Comparison of ENCODE assay signal across 17 cellular contexts in the genomic region with DNA sequence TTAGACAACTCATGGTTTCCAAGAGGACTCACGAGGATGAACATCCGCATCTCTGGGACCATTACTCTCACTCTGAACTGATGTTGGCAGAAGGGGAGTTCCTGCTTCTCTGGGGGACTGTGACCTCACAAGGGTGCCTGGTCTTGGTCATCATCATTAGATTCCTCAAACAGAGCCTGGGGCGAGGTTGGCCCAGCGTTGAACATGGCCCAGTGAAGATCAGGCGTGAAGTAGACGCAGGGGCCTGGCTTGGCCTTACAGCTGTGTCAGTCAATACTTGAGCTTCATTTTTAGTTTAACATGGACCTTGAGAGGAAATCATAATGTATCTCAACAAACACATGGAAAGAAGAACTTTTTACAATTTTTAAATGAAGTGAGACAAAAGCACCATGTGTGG.
DNase-seq lines count a peak whose midpoint lies in the region; ATAC-seq and TF ChIP-seq lines count a peak whose summit lies in the region.
"Had no signal": no experiment of that assay in that cellular context is flagged by ENCODE, and none has a peak within 500 bp of the region (broad histone marks: within the 10 kb centered on the region; RNA-seq: fewer than 3 reads in every experiment).

No MANE protein-coding gene starts in this region.

- no peaks in the 10 kb centered on the region for H3K4me1 Mint-ChIP-seq in activated CD8-positive, alpha-beta memory T cell treated with anti-CD3 and anti-CD28 coated beads, Interleukin-2, amount 10 ng/mL, durations not matched to agents 7 days and 5 days
- H3K4me1 Mint-ChIP-seq: IgD-negative memory B cell had no signal

- no peak for TF ChIP-seq CTCF in tibial artery (IDR thresholded peaks at IDR 0.05)

- no peaks in the 10 kb centered on the region for H3K36me3 ChIP-seq in tibial artery

- no peak overlapping the region for H3K4me3 Mint-ChIP-seq in activated CD8-positive, alpha-beta memory T cell treated with anti-CD3 and anti-CD28 coated beads, Interleukin-2, amount 10 ng/mL, durations not matched to agents 7 days and 5 days
- H3K4me3 Mint-ChIP-seq: IgD-negative memory B cell had no signal

- intact Hi-C loops in tibial artery (cut with DNase I; ENCODE audit: low total_unique reads), result no loop called here

- H3K9me3 Mint-ChIP-seq in activated CD8-positive, alpha-beta memory T cell treated with anti-CD3 and anti-CD28 coated beads, Interleukin-2, amount 10 ng/mL, durations not matched to agents 7 days and 5 days (ENCODE audit: low read depth), result no peaks in the 10 kb centered on the region

- CTCF ChIA-PET in activated CD8-positive, alpha-beta memory T cell treated with anti-CD3 and anti-CD28 coated beads, Interleukin-2, amount 10 ng/mL, durations not matched to agents 7 days and 5 days (lab: Charles Lee), result no interaction called here

- no peak for ATAC-seq in activated CD8-positive, alpha-beta memory T cell treated with anti-CD3 and anti-CD28 coated beads, Interleukin-2, amount 10 ng/mL, durations not matched to agents 7 days and 5 days
- ATAC-seq in GM21576 (IDR thresholded peaks at IDR 0.05; ENCODE audit: unreplicated experiment) (no peak), GM21528 (IDR thresholded peaks at IDR 0.05; ENCODE audit: low FRiP score, unreplicated experiment) (no peak)
- ATAC-seq: PC-3 had no signal

- no peaks in the 10 kb centered on the region for H3K9me3 ChIP-seq in tibial artery

- H3K4me3 ChIP-seq in tibial artery, result no peak overlapping the region

- H3K4me1 ChIP-seq in tibial artery, result no peaks in the 10 kb centered on the region

- peak; percentile 28 for DNase-seq in activated CD8-positive, alpha-beta memory T cell treated with anti-CD3 and anti-CD28 coated beads for 24 hours
- DNase-seq in activated CD8-positive, alpha-beta memory T cell treated with anti-CD3 and anti-CD28 coated beads, Interleukin-2, amount 50 U/mL, for 4 hours, result no peak
- peak; percentile 16 for DNase-seq in activated CD8-positive, alpha-beta memory T cell treated with anti-CD3 and anti-CD28 coated beads, Interleukin-2, amount 10 ng/mL, durations not matched to agents 7 days and 5 days
- DNase-seq in mesenteric fat pad (ENCODE audit: low spot score), result peak; percentile 45
- peak; percentile 3 to 40 for DNase-seq in tibial artery
- DNase-seq in OCI-M1 (lab: John Stamatoyannopoulos, UW), result no peak
- DNase-seq: AML-193, Karpas-422, NCI-H1417 treated with DMSO at 0.1 percent for 48 hours, NCI-H187 treated with DMSO at 0.1 percent for 48 hours, NCI-H226, PC-3 had no signal

- H3K27me3 ChIP-seq in tibial artery, result peaks cover 0 to 13% of the 10 kb centered on the region in 2 donors

- H3K36me3 Mint-ChIP-seq in activated CD8-positive, alpha-beta memory T cell treated with anti-CD3 and anti-CD28 coated beads, Interleukin-2, amount 10 ng/mL, durations not matched to agents 7 days and 5 days, result no peaks in the 10 kb centered on the region
- H3K36me3 Mint-ChIP-seq: IgD-negative memory B cell had no signal

- H3K27me3 Mint-ChIP-seq in activated CD8-positive, alpha-beta memory T cell treated with anti-CD3 and anti-CD28 coated beads, Interleukin-2, amount 10 ng/mL, durations not matched to agents 7 days and 5 days, result no peaks in the 10 kb centered on the region
- H3K27me3 Mint-ChIP-seq: IgD-negative memory B cell had no signal

- no peak overlapping the region for H3K27ac Mint-ChIP-seq in activated CD8-positive, alpha-beta memory T cell treated with anti-CD3 and anti-CD28 coated beads, Interleukin-2, amount 10 ng/mL, durations not matched to agents 7 days and 5 days
- H3K27ac Mint-ChIP-seq: IgD-negative memory B cell had no signal

- H3K27ac ChIP-seq in tibial artery, result no peak overlapping the region
- H3K27ac ChIP-seq: 22Rv1, C4-2B had no signal

Comparison
In these comparisons a context has a peak if more than half of its experiments do, and no peak if none do; other contexts are left out.
1. DNase-seq: peak in activated CD8-positive, alpha-beta memory T cell treated with anti-CD3 and anti-CD28 coated beads for 24 hours (single experiment), activated CD8-positive, alpha-beta memory T cell treated with anti-CD3 and anti-CD28 coated beads, Interleukin-2, amount 10 ng/mL, durations not matched to agents 7 days and 5 days (single experiment), mesenteric fat pad (single experiment) and tibial artery (2 of 2); none in activated CD8-positive, alpha-beta memory T cell treated with anti-CD3 and anti-CD28 coated beads, Interleukin-2, amount 50 U/mL, for 4 hours (single experiment) and OCI-M1 (single experiment).